ENCODE assay signal across 2 cellular contexts in the genomic region with DNA sequence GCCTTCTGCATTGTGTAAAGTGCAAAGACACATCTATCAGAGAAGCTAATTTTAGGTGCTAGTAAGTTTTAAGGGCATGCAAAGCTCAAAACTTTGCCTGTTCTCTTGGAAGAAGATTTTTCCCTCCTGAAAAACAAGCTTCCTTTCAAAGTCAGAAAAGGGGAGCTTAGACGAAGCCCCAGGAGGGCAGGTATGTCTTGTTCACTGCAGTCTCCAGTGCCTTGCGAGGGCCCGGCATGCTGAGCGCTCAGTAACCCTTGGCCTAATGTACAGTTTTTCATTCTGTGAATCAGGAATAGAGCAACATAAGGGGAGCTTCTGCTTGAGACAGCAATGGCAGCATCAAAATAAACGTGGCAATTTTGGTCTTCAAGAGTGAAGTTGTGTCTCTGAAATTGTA.
TF ChIP-seq lines count a peak whose summit lies in the region.

No MANE protein-coding gene starts in this region.

TF ChIP-seq in IMR-90, 13 proteins besides CTCF, POLR2A, EP300 and RAD21:
- TF ChIP-seq MXI1 (IDR thresholded peaks at IDR 0.05; ENCODE audit: borderline replicate concordance, low read depth, low read length) (no peak), NFE2L2 (IDR thresholded peaks at IDR 0.05; ENCODE audit: low read depth, low read length) (no peak), RCOR1 (IDR thresholded peaks at IDR 0.05; ENCODE audit: insufficient replicate concordance, low read length) (no peak), CEBPB (IDR thresholded peaks at IDR 0.05; ENCODE audit: low read depth, low read length) (no peak), BHLHE40 (IDR thresholded peaks at IDR 0.05; ENCODE audit: low read depth, low read length) (no peak), RFX5 (IDR thresholded peaks at IDR 0.05; ENCODE audit: low read depth, low read length) (no peak), USF2 (IDR thresholded peaks at IDR 0.05; ENCODE audit: low read depth, low read length) (no peak), CHD1 (IDR thresholded peaks at IDR 0.05; ENCODE audit: low read depth, low read length) (no peak), MAFK (IDR thresholded peaks at IDR 0.05; ENCODE audit: low read depth, low read length) (no peak), MAZ (IDR thresholded peaks at IDR 0.05; ENCODE audit: borderline replicate concordance, low read depth, low read length) (no peak), FOS (IDR thresholded peaks at IDR 0.05; ENCODE audit: low read depth, low read length) (no peak), SMC3 (IDR thresholded peaks at IDR 0.05; ENCODE audit: low read depth, low read length) (no peak)
- TF ChIP-seq, protein P1, sequence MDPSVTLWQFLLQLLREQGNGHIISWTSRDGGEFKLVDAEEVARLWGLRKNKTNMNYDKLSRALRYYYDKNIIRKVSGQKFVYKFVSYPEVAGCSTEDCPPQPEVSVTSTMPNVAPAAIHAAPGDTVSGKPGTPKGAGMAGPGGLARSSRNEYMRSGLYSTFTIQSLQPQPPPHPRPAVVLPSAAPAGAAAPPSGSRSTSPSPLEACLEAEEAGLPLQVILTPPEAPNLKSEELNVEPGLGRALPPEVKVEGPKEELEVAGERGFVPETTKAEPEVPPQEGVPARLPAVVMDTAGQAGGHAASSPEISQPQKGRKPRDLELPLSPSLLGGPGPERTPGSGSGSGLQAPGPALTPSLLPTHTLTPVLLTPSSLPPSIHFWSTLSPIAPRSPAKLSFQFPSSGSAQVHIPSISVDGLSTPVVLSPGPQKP (IDR thresholded peaks at IDR 0.05; ENCODE audit: borderline replicate concordance, low read depth, low read length): no peak

TF ChIP-seq in H1, 55 proteins besides CTCF, POLR2A, EP300 and RAD21:
- TF ChIP-seq ZNF274 (IDR thresholded peaks at IDR 0.05; ENCODE audit: borderline replicate concordance, extremely low read depth, low read length) (no peak), TEAD4 (IDR thresholded peaks at IDR 0.05; ENCODE audit: low read depth, low read length) (peak; percentile 62; the same call in 1 of the 2 replicates)
